1 cellular context compared by ENCODE assay signal in genomic region chr21:17427831-17428483, GRCh38.
TF ChIP-seq lines count a peak whose summit lies in the region.

No MANE protein-coding gene starts in this region.

TF ChIP-seq in SK-N-SH, 30 proteins besides CTCF, POLR2A, EP300 and RAD21 (continued from another document):
- TF ChIP-seq REST (IDR thresholded peaks at IDR 0.05; ENCODE audit: low read depth, low read length) (no peak), RCOR1 (IDR thresholded peaks at IDR 0.05; ENCODE audit: low read length) (no peak), IRF3 (IDR thresholded peaks at IDR 0.05; ENCODE audit: low read depth, low read length) (no peak), SIN3A (IDR thresholded peaks at IDR 0.05; ENCODE audit: borderline replicate concordance, low read depth, low read length) (no peak)
